Comparison of ENCODE assay signal across 8 cellular contexts in genomic region chr13:57630661-57631606, GRCh38. TPM values are rescaled to one million over a fixed set of nuclear protein-coding genes. Genes with fewer than 3 reads are reported as not detected.
A peak's percentile ranks its signal among the peaks of the same experiment; 100 is the strongest.
DNase-seq lines count a peak whose midpoint lies in the region; ATAC-seq, FAIRE-seq and TF ChIP-seq lines count a peak whose summit lies in the region.

No MANE protein-coding gene starts in this region.

- H3K27me3 Mint-ChIP-seq in activated naive CD4-positive, alpha-beta T cell treated with anti-CD3 and anti-CD28 coated beads, Interleukin-2, amount 10 ng/mL, durations not matched to agents 7 days and 5 days, result peaks cover 66% of the 10 kb centered on the region
- peaks cover 66% of the 10 kb centered on the region for H3K27me3 Mint-ChIP-seq in activated CD8-positive, alpha-beta T cell treated with anti-CD3 and anti-CD28 coated beads for 36 hours

- peak overlapping the region; percentile 71 for H3K4me3 Mint-ChIP-seq in activated naive CD4-positive, alpha-beta T cell treated with anti-CD3 and anti-CD28 coated beads, Interleukin-2, amount 10 ng/mL, durations not matched to agents 7 days and 5 days
- H3K4me3 Mint-ChIP-seq in activated CD8-positive, alpha-beta T cell treated with anti-CD3 and anti-CD28 coated beads for 36 hours, result peak overlapping the region; percentile 46

- H3K36me3 Mint-ChIP-seq in activated naive CD4-positive, alpha-beta T cell treated with anti-CD3 and anti-CD28 coated beads, Interleukin-2, amount 10 ng/mL, durations not matched to agents 7 days and 5 days, result peaks cover 12% of the 10 kb centered on the region
- peaks cover 5% of the 10 kb centered on the region for H3K36me3 Mint-ChIP-seq in activated CD8-positive, alpha-beta T cell treated with anti-CD3 and anti-CD28 coated beads for 36 hours (ENCODE audit: low read depth)

- peaks cover 9% of the 10 kb centered on the region for H3K9me3 Mint-ChIP-seq in activated naive CD4-positive, alpha-beta T cell treated with anti-CD3 and anti-CD28 coated beads, Interleukin-2, amount 10 ng/mL, durations not matched to agents 7 days and 5 days
- H3K9me3 Mint-ChIP-seq in activated CD8-positive, alpha-beta T cell treated with anti-CD3 and anti-CD28 coated beads for 36 hours, result peaks cover 11% of the 10 kb centered on the region

- H3K4me3 ChIP-seq in neuron (ENCODE audit: low read length), result peak overlapping the region; percentile 58

- no peak for ATAC-seq in activated CD8-positive, alpha-beta T cell treated with anti-CD3 and anti-CD28 coated beads for 36 hours
- no peak for ATAC-seq in HG02884 (IDR thresholded peaks at IDR 0.05; ENCODE audit: unreplicated experiment)

- H3K4me1 Mint-ChIP-seq in activated naive CD4-positive, alpha-beta T cell treated with anti-CD3 and anti-CD28 coated beads, Interleukin-2, amount 10 ng/mL, durations not matched to agents 7 days and 5 days, result peaks cover 36% of the 10 kb centered on the region
- H3K4me1 Mint-ChIP-seq in activated CD8-positive, alpha-beta T cell treated with anti-CD3 and anti-CD28 coated beads for 36 hours (ENCODE audit: low read depth), result peaks cover 36% of the 10 kb centered on the region

- POLR2A ChIA-PET in activated CD8-positive, alpha-beta T cell treated with anti-CD3 and anti-CD28 coated beads for 36 hours (lab: Charles Lee), result no interaction called here

- H3K4me1 ChIP-seq in neuron (ENCODE audit: insufficient read depth, low read length), result peaks cover 12% of the 10 kb centered on the region

- H3K9me3 ChIP-seq in neuron (ENCODE audit: low read length), result peaks cover 29% of the 10 kb centered on the region

- no peak overlapping the region for H2AFZ ChIP-seq in neuron (ENCODE audit: low read depth, low read length)

- TF ChIP-seq CTCF in activated CD8-positive, alpha-beta T cell treated with anti-CD3 and anti-CD28 coated beads for 36 hours (IDR thresholded peaks at IDR 0.05), result no peak

- intact Hi-C loops in activated CD8-positive, alpha-beta T cell treated with anti-CD3 and anti-CD28 coated beads for 36 hours (cut with micrococcal nuclease), result loop anchor here (10.0 kb wide), 1 partner anchor 974 kb away; no protein-coding TSS in a partner anchor

- no peak for FAIRE-seq in frontal cortex (lab: Jason Lieb, UNC)

- CTCF ChIA-PET in activated naive CD4-positive, alpha-beta T cell treated with anti-CD3 and anti-CD28 coated beads, Interleukin-2, amount 10 ng/mL, durations not matched to agents 7 days and 5 days (lab: Charles Lee), result no interaction called here
- CTCF ChIA-PET in activated CD8-positive, alpha-beta T cell treated with anti-CD3 and anti-CD28 coated beads for 36 hours (lab: Charles Lee), result no interaction called here

- peaks cover 31% of the 10 kb centered on the region for H3K36me3 ChIP-seq in neuron (ENCODE audit: insufficient read depth, low read length)

- no peak overlapping the region for H3K27ac Mint-ChIP-seq in activated naive CD4-positive, alpha-beta T cell treated with anti-CD3 and anti-CD28 coated beads, Interleukin-2, amount 10 ng/mL, durations not matched to agents 7 days and 5 days
- no peak overlapping the region for H3K27ac Mint-ChIP-seq in activated CD8-positive, alpha-beta T cell treated with anti-CD3 and anti-CD28 coated beads for 36 hours

- H3K27me3 ChIP-seq in neuron (ENCODE audit: insufficient read depth, low read length), result no peaks in the 10 kb centered on the region

- no peak for DNase-seq in activated naive CD4-positive, alpha-beta T cell treated with anti-CD3 and anti-CD28 coated beads, Interleukin-2, amount 10 ng/mL, durations not matched to agents 7 days and 5 days
- DNase-seq in activated naive CD4-positive, alpha-beta T cell (lab: John Stamatoyannopoulos, UW), result no peak
- DNase-seq in activated CD8-positive, alpha-beta T cell treated with anti-CD3 and anti-CD28 coated beads for 36 hours, result peak; percentile 7
- DNase-seq in frontal cortex (ENCODE audit: low spot score in 2 of 2) (peak; percentile 39 to 50), epidermal melanocyte (ENCODE audit: insufficient read length, low spot score) (no peak), NCI-H1694 treated with DMSO at 0.1 percent for 48 hours (lab: John Stamatoyannopoulos, UW) (no peak)

RNA-seq across cellular contexts. Expression of gene PCDH17, which starts 0.6 kb away (rescaled TPM):
- total RNA-seq in activated CD8-positive, alpha-beta T cell treated with anti-CD3 and anti-CD28 coated beads for 36 hours, result not detected
- total RNA-seq in frontal cortex, result 94.2 TPM

Comparison
In these comparisons a context has a peak if more than half of its experiments do, and no peak if none do; other contexts are left out.
1. DNase-seq: peak in activated CD8-positive, alpha-beta T cell treated with anti-CD3 and anti-CD28 coated beads for 36 hours (single experiment) and frontal cortex (2 of 2); none in activated naive CD4-positive, alpha-beta T cell treated with anti-CD3 and anti-CD28 coated beads, Interleukin-2, amount 10 ng/mL, durations not matched to agents 7 days and 5 days (single experiment), activated naive CD4-positive, alpha-beta T cell (0 of 4), epidermal melanocyte (single experiment) and NCI-H1694 treated with DMSO at 0.1 percent for 48 hours (single experiment).
2. RNA of gene PCDH17, which starts 0.6 kb away (total RNA-seq): 94.2 TPM in frontal cortex (single experiment); not detected in activated CD8-positive, alpha-beta T cell treated with anti-CD3 and anti-CD28 coated beads for 36 hours; every median in the first group is over 10 times any median in the second.